ENCODE assay signal across 1 cellular context in genomic region chr2:227402959-227403358, GRCh38.
TF ChIP-seq lines count a peak whose summit lies in the region.

No MANE protein-coding gene starts in this region.

TF ChIP-seq in GM12878, 131 proteins besides CTCF, POLR2A, EP300 and RAD21:
- peak; percentile 32; the same call in 1 of the 2 replicates for TF ChIP-seq JUNB (IDR thresholded peaks at IDR 0.05)
- no peak for TF ChIP-seq HSF1 (IDR thresholded peaks at IDR 0.05; ENCODE audit: low read depth, low read length)
